8 cellular contexts compared by ENCODE assay signal in the genomic region with DNA sequence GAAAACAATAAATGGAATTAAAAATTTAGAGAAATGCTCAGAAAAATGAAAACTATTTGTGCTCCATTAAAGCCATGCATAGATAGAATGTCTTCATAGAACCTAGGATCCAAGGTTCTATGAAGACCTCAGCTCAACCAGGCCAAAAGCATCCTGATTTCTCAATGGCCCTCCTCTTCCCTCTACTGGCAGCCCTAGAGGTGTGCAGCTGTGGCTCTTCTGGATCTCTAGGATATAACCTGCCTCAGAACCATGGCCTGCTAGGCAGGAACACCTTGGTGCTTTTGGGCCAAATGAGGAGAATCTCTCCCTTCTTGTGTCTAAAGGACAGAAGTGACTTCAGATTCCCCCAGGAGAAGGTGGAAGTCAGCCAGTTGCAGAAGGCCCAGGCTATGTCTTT. TPM values are rescaled to one million over a fixed set of nuclear protein-coding genes. Genes with fewer than 3 reads are reported as not detected.
DNase-seq lines count a peak whose midpoint lies in the region; ATAC-seq and TF ChIP-seq lines count a peak whose summit lies in the region.

No MANE protein-coding gene starts in this region.

- H3K36me3 ChIP-seq in CD8-positive, alpha-beta T cell (ENCODE audit: insufficient read depth, low read length): no peaks in the 10 kb centered on the region
- peaks cover 36% of the 10 kb centered on the region for H3K36me3 ChIP-seq in osteoblast (ENCODE audit: insufficient read depth, low read length)

- intact Hi-C loops in CD8-positive, alpha-beta T cell (cut with DNase I, micrococcal nuclease): loop anchor here (1.0 to 10.0 kb wide), 6 partner anchors 19 to 201 kb away; no protein-coding TSS in a partner anchor

- POLR2A ChIA-PET in CD8-positive, alpha-beta T cell (lab: Charles Lee): no interaction called here

- no peak overlapping the region for H3K27ac ChIP-seq in CD8-positive, alpha-beta T cell (ENCODE audit: low read depth, low read length)
- H3K27ac ChIP-seq in osteoblast (ENCODE audit: low read depth, low read length): no peak overlapping the region

- H3K27me3 ChIP-seq in CD8-positive, alpha-beta T cell (ENCODE audit: insufficient read depth, low read length): no peaks in the 10 kb centered on the region
- H3K27me3 ChIP-seq in osteoblast (ENCODE audit: insufficient read depth, low read length): no peaks in the 10 kb centered on the region

- H3K27ac Mint-ChIP-seq in CD8-positive, alpha-beta T cell: no peak overlapping the region

- peak; percentile 94 for ATAC-seq in CD8-positive, alpha-beta T cell
- peak; percentile 97 for ATAC-seq in GM18868 (IDR thresholded peaks at IDR 0.05; ENCODE audit: unreplicated experiment)
- ATAC-seq in HG03103 (IDR thresholded peaks at IDR 0.05; ENCODE audit: low read depth, unreplicated experiment): peak; percentile 97

- no peak overlapping the region for H3K4me3 ChIP-seq in CD8-positive, alpha-beta T cell (ENCODE audit: low read depth, low read length)
- no peak overlapping the region for H3K4me3 ChIP-seq in epithelial cell of esophagus (ENCODE audit: low read length)
- no peak overlapping the region for H3K4me3 ChIP-seq in osteoblast (ENCODE audit: insufficient read depth, low read length)

- H3K27me3 Mint-ChIP-seq in CD8-positive, alpha-beta T cell (ENCODE audit: low read depth): peaks cover 11% of the 10 kb centered on the region

- CTCF ChIA-PET in CD8-positive, alpha-beta T cell (lab: Charles Lee): interaction anchor here (0.7 to 2.2 kb wide), 12 partner anchors 9 to 497 kb away, joined by 3 to 16 read pairs (median 4); no protein-coding TSS in a partner anchor

- H3K4me1 Mint-ChIP-seq in CD8-positive, alpha-beta T cell (ENCODE audit: low read depth): no peaks in the 10 kb centered on the region

- H3K9me3 Mint-ChIP-seq in CD8-positive, alpha-beta T cell: no peaks in the 10 kb centered on the region

- no peaks in the 10 kb centered on the region for H3K9me3 ChIP-seq in CD8-positive, alpha-beta T cell (ENCODE audit: low read length)
- no peaks in the 10 kb centered on the region for H3K9me3 ChIP-seq in osteoblast (ENCODE audit: low read depth, low read length)

- H3K4me3 Mint-ChIP-seq in CD8-positive, alpha-beta T cell: no peak overlapping the region

- H3K79me2 ChIP-seq in osteoblast (ENCODE audit: insufficient read depth, low read length): no peaks in the 10 kb centered on the region

- peaks cover 6% of the 10 kb centered on the region for H4K20me1 ChIP-seq in osteoblast (ENCODE audit: insufficient read depth, low read length)

- H2AFZ ChIP-seq in osteoblast (ENCODE audit: low read length): no peak overlapping the region

- no peak overlapping the region for H3K4me2 ChIP-seq in osteoblast (ENCODE audit: insufficient read depth, low read length)

- DNase-seq in CD8-positive, alpha-beta T cell: peak in 2 of 7 experiments; percentile 13 to 30
- DNase-seq in RKO (ENCODE audit: low spot score): peak; percentile 58
- peak; percentile 40 for DNase-seq in epithelial cell of esophagus (ENCODE audit: low read depth)
- DNase-seq in osteoblast (ENCODE audit: insufficient read length, low spot score, missing footprints): peak; percentile 57
- no peak for DNase-seq in NCI-H1694 treated with DMSO at 0.1 percent for 48 hours (lab: John Stamatoyannopoulos, UW)
- no peak for DNase-seq in retina

- H3K36me3 Mint-ChIP-seq in CD8-positive, alpha-beta T cell: no peaks in the 10 kb centered on the region

- TF ChIP-seq CTCF in CD8-positive, alpha-beta T cell (IDR thresholded peaks at IDR 0.05): peak; percentile 52
- TF ChIP-seq CTCF in epithelial cell of esophagus (IDR thresholded peaks at IDR 0.05; ENCODE audit: insufficient read depth, low read depth, low read length, missing control alignments): peak; percentile 80
- TF ChIP-seq CTCF in osteoblast (IDR thresholded peaks at IDR 0.05; ENCODE audit: extremely low read depth, low read depth, low read length): peak; percentile 72

- H3K4me1 ChIP-seq in CD8-positive, alpha-beta T cell (ENCODE audit: insufficient read depth, low read length): no peaks in the 10 kb centered on the region
- peaks cover 12% of the 10 kb centered on the region for H3K4me1 ChIP-seq in osteoblast (ENCODE audit: insufficient read depth, low read length)

RNA-seq across cellular contexts. Expression of gene IFNA1, which starts 15.1 kb away (rescaled TPM):
- total RNA-seq in CD8-positive, alpha-beta T cell: not detected
- not detected in 2 replicates for total RNA-seq in osteoblast

RNA-seq across cellular contexts. Expression of gene IFNE, which starts 26.8 kb away (rescaled TPM):
- not detected for total RNA-seq in CD8-positive, alpha-beta T cell
- 2.9 and 3.6 TPM in 2 replicates for total RNA-seq in osteoblast

RNA-seq across cellular contexts. Expression of gene IFNA8, which starts 46.4 kb away (rescaled TPM):
- total RNA-seq in CD8-positive, alpha-beta T cell: not detected
- not detected in 2 replicates for total RNA-seq in osteoblast

Comparison
In these comparisons a context has a peak if more than half of its experiments do, and no peak if none do; other contexts are left out.
1. DNase-seq: peak in RKO (single experiment), epithelial cell of esophagus (single experiment) and osteoblast (single experiment); none in NCI-H1694 treated with DMSO at 0.1 percent for 48 hours (single experiment) and retina (single experiment).
2. Peak in every context shown above with its lines, with median percentiles within 50 percentile points of each other: ATAC-seq and CTCF ChIP-seq.